20 cellular contexts compared by ENCODE assay signal in the genomic region with DNA sequence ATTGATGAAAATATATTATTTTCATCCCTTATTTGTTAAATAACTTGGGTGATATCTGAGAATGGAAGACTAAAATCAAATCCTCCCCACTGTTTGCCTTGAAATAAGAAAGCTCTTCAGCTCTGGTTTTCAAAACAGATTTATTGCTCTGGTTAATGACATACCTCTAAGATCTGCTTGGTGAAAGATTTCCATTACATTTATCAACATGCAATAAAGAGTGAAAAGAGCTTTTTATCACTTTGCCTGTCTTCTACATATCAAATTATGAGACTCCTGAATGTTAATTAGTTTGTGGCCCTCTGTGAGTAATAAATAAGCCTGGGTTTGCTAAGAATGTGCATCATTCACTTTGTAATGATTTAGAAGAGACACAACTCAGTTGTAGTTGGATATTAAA.
"Had no signal": no experiment of that assay in that cellular context is flagged by ENCODE, and none has a peak within 500 bp of the region (broad histone marks: within the 10 kb centered on the region; RNA-seq: fewer than 3 reads in every experiment).

No MANE protein-coding gene starts in this region.

- DNase-seq: islet precursor cell; left ventricle myocardium inferior; mesendoderm; midbrain; mucosa of descending colon; naive thymus-derived CD4-positive, alpha-beta T cell; ovary; retina; right cardiac atrium; stimulated activated CD4-positive, alpha-beta T cell treated with anti-CD3 and anti-CD28 coated beads, Interleukin-12 subunit alpha, Interleukin-12 subunit beta, amount 100 ng/mL, for 4 hours; stimulated activated CD4-positive, alpha-beta T cell treated with anti-CD3 and anti-CD28 coated beads, Interleukin-15, amount 100 ng/mL, for 24 hours; stimulated activated CD4-positive, alpha-beta T cell treated with anti-CD3 and anti-CD28 coated beads, Interleukin-2, amount 100 ng/mL, for 24 hours; stimulated activated CD4-positive, alpha-beta T cell treated with anti-CD3 and anti-CD28 coated beads, Interleukin-4, amount 100 ng/mL, for 1 hour; stimulated activated naive B cell treated with anti-CD40 and anti-IgM and Interleukin-4, amounts not matched to agents 10 μg/mL and 1 μg/mL and 100 μg/mL, for 72 hours; stimulated activated naive CD8-positive, alpha-beta T cell treated with anti-CD3 and anti-CD28 coated beads, Interleukin-15, Interleukin-2, amounts not matched to agents 100 U/mL and 50 U/mL, for 24 hours; stomach; testis; thyroid gland; transverse colon; upper lobe of left lung had no signal
